Comparison of ENCODE assay signal across 20 cellular contexts in genomic region chr10:133167693-133168616, GRCh38. TPM values are rescaled to one million over a fixed set of nuclear protein-coding genes. Genes with fewer than 3 reads are reported as not detected.
"Had no signal": no experiment of that assay in that cellular context is flagged by ENCODE, and none has a peak within 500 bp of the region (broad histone marks: within the 10 kb centered on the region; RNA-seq: fewer than 3 reads in every experiment).

No MANE protein-coding gene starts in this region.

- H3K36me3 ChIP-seq: cardiac muscle cell, vagina had no signal

- H3K9me3 ChIP-seq: vagina had no signal

- H3K4me3 ChIP-seq: cardiac muscle cell, vagina had no signal

- H3K4me3 Mint-ChIP-seq: activated CD4-positive, alpha-beta T cell treated with anti-CD3 and anti-CD28 coated beads, Interleukin-2, amount 10 ng/mL, durations not matched to agents 7 days and 5 days; activated T-cell treated with anti-CD3 and anti-CD28 coated beads, Interleukin-2, amount 50 U/mL, for 72 hours; naive thymus-derived CD4-positive, alpha-beta T cell; T-cell had no signal

- ATAC-seq: activated naive CD4-positive, alpha-beta T cell treated with anti-CD3 and anti-CD28 coated beads, Interleukin-2, amount 50 U/mL, for 72 hours; activated T-cell treated with anti-CD3 and anti-CD28 coated beads, Interleukin-2, amount 50 U/mL, for 72 hours; naive thymus-derived CD4-positive, alpha-beta T cell; SK-N-SH treated with all-trans-retinoic acid at 6 μM for 48 hours; T-cell had no signal

- H3K4me1 ChIP-seq: vagina had no signal

- DNase-seq: activated CD4-positive, alpha-beta T cell treated with anti-CD3 and anti-CD28 coated beads, Interleukin-2, amount 10 ng/mL, durations not matched to agents 7 days and 5 days; activated CD8-positive, alpha-beta memory T cell treated with anti-CD3 and anti-CD28 coated beads, Interleukin-2, amount 50 U/mL, for 4 hours; activated gamma-delta T cell treated with Interleukin-2 at 50 U/mL for 16 hours; activated T-cell treated with anti-CD3 and anti-CD28 coated beads, Interleukin-2, amount 50 U/mL, for 72 hours; erythroblast; foreskin melanocyte; mesenchymal stem cell; naive thymus-derived CD4-positive, alpha-beta T cell; retina; stimulated activated CD4-positive, alpha-beta T cell treated with anti-CD3 and anti-CD28 coated beads, Interleukin-12 subunit alpha, Interleukin-12 subunit beta, amount 100 ng/mL, for 4 hours; stimulated activated CD4-positive, alpha-beta T cell treated with anti-CD3 and anti-CD28 coated beads, Interleukin-1b, Interleukin-23, amount 100 ng/mL, for 48 hours; stimulated activated CD8-positive, alpha-beta memory T cell treated with anti-CD3 and anti-CD28 coated beads, Interleukin-4, amount 100 ng/mL, for 48 hours; T-cell; T-helper 9 cell; trophoblast cell had no signal

- H3K27me3 ChIP-seq: cardiac muscle cell, vagina had no signal

- H3K4me1 Mint-ChIP-seq: activated CD4-positive, alpha-beta T cell treated with anti-CD3 and anti-CD28 coated beads, Interleukin-2, amount 10 ng/mL, durations not matched to agents 7 days and 5 days; naive thymus-derived CD4-positive, alpha-beta T cell; T-cell had no signal

- H3K27ac ChIP-seq: cardiac muscle cell, vagina had no signal

- H3K9me3 Mint-ChIP-seq: activated CD4-positive, alpha-beta T cell treated with anti-CD3 and anti-CD28 coated beads, Interleukin-2, amount 10 ng/mL, durations not matched to agents 7 days and 5 days; activated naive CD4-positive, alpha-beta T cell treated with anti-CD3 and anti-CD28 coated beads, Interleukin-2, amount 50 U/mL, for 72 hours; activated T-cell treated with anti-CD3 and anti-CD28 coated beads, Interleukin-2, amount 50 U/mL, for 72 hours; naive thymus-derived CD4-positive, alpha-beta T cell; T-cell had no signal

- H3K36me3 Mint-ChIP-seq: activated naive CD4-positive, alpha-beta T cell treated with anti-CD3 and anti-CD28 coated beads, Interleukin-2, amount 50 U/mL, for 72 hours; T-cell had no signal

- H3K27ac Mint-ChIP-seq: activated CD4-positive, alpha-beta T cell treated with anti-CD3 and anti-CD28 coated beads, Interleukin-2, amount 10 ng/mL, durations not matched to agents 7 days and 5 days; activated naive CD4-positive, alpha-beta T cell treated with anti-CD3 and anti-CD28 coated beads, Interleukin-2, amount 50 U/mL, for 72 hours; activated T-cell treated with anti-CD3 and anti-CD28 coated beads, Interleukin-2, amount 50 U/mL, for 72 hours; naive thymus-derived CD4-positive, alpha-beta T cell; T-cell had no signal

RNA-seq across cellular contexts. Expression of gene KNDC1, which starts 7.9 kb away (rescaled TPM):
- total RNA-seq: subcutaneous adipose tissue had no signal
- polyA plus RNA-seq: naive thymus-derived CD4-positive, alpha-beta T cell had no signal
